ENCODE assay signal across 8 cellular contexts in the genomic region with DNA sequence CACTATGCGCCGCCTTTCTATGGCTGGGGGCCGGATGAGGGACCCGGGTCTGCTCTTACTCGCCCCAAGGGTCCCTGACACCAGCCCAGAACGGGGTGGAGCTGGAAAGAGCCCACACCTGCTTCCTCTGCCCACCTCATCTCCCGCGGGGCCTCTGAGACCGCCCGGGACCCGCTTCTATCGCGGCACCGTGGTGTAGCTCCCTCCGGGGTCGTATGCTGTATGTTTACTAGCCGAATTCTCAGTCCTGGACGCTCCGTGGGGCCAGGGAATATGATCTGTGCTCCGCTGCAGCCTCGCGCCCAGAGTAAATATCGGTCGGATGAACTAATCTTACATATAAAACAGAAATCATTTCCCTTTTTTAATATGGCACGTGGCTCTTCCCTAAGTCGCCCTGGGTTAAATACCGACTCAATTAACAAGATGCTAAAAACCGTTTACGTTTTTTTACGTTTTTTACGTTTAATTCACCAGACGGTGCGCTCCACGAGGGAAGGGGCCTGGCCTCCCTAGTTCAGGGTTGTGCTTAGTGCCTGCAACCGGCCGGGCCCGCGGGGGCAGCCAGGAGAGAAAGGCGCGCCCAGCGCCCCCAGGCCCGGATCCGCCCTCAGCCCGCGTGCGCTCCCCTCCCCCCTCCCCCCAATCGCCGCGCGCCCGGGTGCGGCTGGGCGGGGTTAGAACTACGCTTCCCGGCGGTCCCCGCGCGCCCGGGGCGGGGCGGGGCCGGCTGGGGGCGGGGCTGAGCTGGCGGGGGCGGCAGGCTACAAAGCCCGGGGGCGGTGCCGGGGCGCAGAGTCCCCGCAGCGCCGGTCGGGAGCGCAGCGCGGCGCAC. TPM values are rescaled to one million over a fixed set of nuclear protein-coding genes. Genes with fewer than 3 reads are reported as not detected.
DNase-seq lines count a peak whose midpoint lies in the region; ATAC-seq and TF ChIP-seq lines count a peak whose summit lies in the region.

A gene (plus strand): TSS at position 793 of the 835 bp plus-strand sequence. CDS start 186 bp downstream, outside the sequence.

- no peaks in the 10 kb centered on the region for H3K4me1 ChIP-seq in endocrine pancreas (ENCODE audit: control insufficient read depth, insufficient read depth, low read length)

- peak within 1 kb of the TSS; percentile 47 for H3K9ac ChIP-seq in endocrine pancreas (ENCODE audit: control insufficient read depth, insufficient read depth, low read length)

- in situ Hi-C loops in GM13977 (cut with MboI; ENCODE audit: low pct_unique_long_range_greater_than_20kb, low sequenced_read_pairs, unreplicated experiment), result loop anchor here (25.0 kb wide), 1 partner anchor 821 kb away; no protein-coding TSS in a partner anchor

- TF ChIP-seq CTCF in GM13977 (IDR thresholded peaks at IDR 0.05; ENCODE audit: extremely low read depth, insufficient read depth, missing control alignments), result no peak

- POLR2A ChIA-PET in activated CD8-positive, alpha-beta memory T cell treated with anti-CD3 and anti-CD28 coated beads for 36 hours (lab: Charles Lee), result interaction anchor here (0.6 to 3.3 kb wide), 7 partner anchors 8 to 1516 kb away, joined by 3 to 39 read pairs (median 4); a partner anchor contains a TSS

- no peaks in the 10 kb centered on the region for H3K9me3 ChIP-seq in endocrine pancreas (ENCODE audit: control insufficient read depth, low read length)

- no peaks in the 10 kb centered on the region for H3K36me3 ChIP-seq in endocrine pancreas (ENCODE audit: control insufficient read depth, insufficient read depth, low read length)

- no peaks in the 10 kb centered on the region for H3K27me3 ChIP-seq in endocrine pancreas (ENCODE audit: control insufficient read depth, insufficient read depth, low read length)

- H3K4me3 ChIP-seq in endocrine pancreas (ENCODE audit: control insufficient read depth, insufficient read depth, low read length), result peak within 1 kb of the TSS; percentile 41

- no peak for DNase-seq in A172 (ENCODE audit: low spot score)
- DNase-seq in GM13977 (ENCODE audit: low spot score), result peak; percentile 98
- peak; percentile 80 for DNase-seq in NCI-H69 (lab: John Stamatoyannopoulos, UW)
- DNase-seq in mesenteric fat pad (ENCODE audit: low spot score), result no peak
- DNase-seq in stimulated activated CD8-positive, alpha-beta memory T cell treated with anti-CD3 and anti-CD28 coated beads, Interleukin-15, amount 100 ng/mL, for 24 hours (ENCODE audit: low read depth), result peak; percentile 73

- ATAC-seq in HG03039 (IDR thresholded peaks at IDR 0.05; ENCODE audit: unreplicated experiment), result peak; percentile 41

- CTCF ChIA-PET in activated CD8-positive, alpha-beta memory T cell treated with anti-CD3 and anti-CD28 coated beads for 36 hours (lab: Charles Lee), result interaction anchor here (1.1 to 3.5 kb wide), 4 partner anchors 8 to 42 kb away, joined by 4 to 14 read pairs (median 10); no protein-coding TSS in a partner anchor

RNA-seq across cellular contexts. Expression of the gene that starts here (rescaled TPM):
- 41.4 and 53.5 TPM in 2 replicates for total RNA-seq in A172 (2014; rRNA removed; shearing (Covaris generic))
- 100 to 1,000 TPM; 113 to 114 TPM for total RNA-seq in activated CD8-positive, alpha-beta memory T cell treated with anti-CD3 and anti-CD28 coated beads for 36 hours
- 16.9 TPM for total RNA-seq in mesenteric fat pad

Comparison
In these comparisons a context has a peak if more than half of its experiments do, and no peak if none do; other contexts are left out.
1. DNase-seq: peak in GM13977 (single experiment), NCI-H69 (single experiment) and stimulated activated CD8-positive, alpha-beta memory T cell treated with anti-CD3 and anti-CD28 coated beads, Interleukin-15, amount 100 ng/mL, for 24 hours (single experiment); none in A172 (single experiment) and mesenteric fat pad (single experiment).